Comparison of ENCODE assay signal across 1 cellular context in genomic region chr22:23697031-23697970, GRCh38.
TF ChIP-seq lines count a peak whose summit lies in the region.

No MANE protein-coding gene starts in this region.

TF ChIP-seq in GM12878, 131 proteins besides CTCF, POLR2A, EP300 and RAD21:
- TF ChIP-seq YY1 (IDR thresholded peaks at IDR 0.05; ENCODE audit: low read depth, low read length) = no peak
